21 cellular contexts compared by ENCODE assay signal in genomic region chr16:49672753-49673152, GRCh38.
DNase-seq lines count a peak whose midpoint lies in the region; ATAC-seq, FAIRE-seq and TF ChIP-seq lines count a peak whose summit lies in the region.
"Had no signal": no experiment of that assay in that cellular context is flagged by ENCODE, and none has a peak within 500 bp of the region (broad histone marks: within the 10 kb centered on the region; RNA-seq: fewer than 3 reads in every experiment).

No MANE protein-coding gene starts in this region.

- no peak for FAIRE-seq in H1 (lab: Jason Lieb, UNC)
- FAIRE-seq: A549, GM19239, H54 had no signal

- H3K27me3 ChIP-seq in HCT116 (ENCODE audit: insufficient read depth, low read length), result no peaks in the 10 kb centered on the region
- H3K27me3 ChIP-seq in H1 (replicated peaks in 1 of 4; ENCODE audit: control insufficient read depth in 3 of 4, extremely low read depth in 1 of 4, insufficient read depth in 3 of 4, low read length in 3 of 4), result no peaks in the 10 kb centered on the region
- H3K27me3 ChIP-seq in Peyer's patch, result no peaks in the 10 kb centered on the region
- no peaks in the 10 kb centered on the region for H3K27me3 ChIP-seq in upper lobe of right lung
- H3K27me3 ChIP-seq: BE2C had no signal

- TF ChIP-seq EP300 in H1 (IDR thresholded peaks at IDR 0.05; ENCODE audit: borderline replicate concordance in 1 of 2, low read depth in 2 of 2, low read length in 2 of 2), result no peak

- WGBS in H1 (ENCODE audit: extremely low coverage in 1 of 2, insufficient coverage in 1 of 2, insufficient read length in 1 of 2, insufficient replicate concordance in 2 of 2, low coverage in 1 of 2, low lambda C conversion rate in 2 of 2, missing lambda C conversion rate in 1 of 2), 2 experiments, result 86% methylated on average over 11 of the region's 11 CpGs; no CpG with 5 or more reads in 1 of the 2 experiments

- no peak overlapping the region for H4K91ac ChIP-seq in H1 (replicated peaks; ENCODE audit: insufficient read length, low read length)

- H3K4me2 ChIP-seq in HCT116 (ENCODE audit: low read length), result no peak overlapping the region
- H3K4me2 ChIP-seq in H1 (ENCODE audit: insufficient read depth in 1 of 2, low read depth in 2 of 2, low read length in 2 of 2), result no peak overlapping the region
- H3K4me2 ChIP-seq: A549 had no signal

- TF ChIP-seq POLR2A in HCT116 (IDR thresholded peaks at IDR 0.05; ENCODE audit: borderline replicate concordance, extremely low read depth, insufficient read depth, insufficient read length) (no peak), H1 (IDR thresholded peaks at IDR 0.05; ENCODE audit: control extremely low read depth in 1 of 2, low read depth in 2 of 2, low read length in 2 of 2) (no peak), Peyer's patch (IDR thresholded peaks at IDR 0.05) (no peak)

- H4K5ac ChIP-seq in H1 (ENCODE audit: insufficient read length, low read depth, low read length), result no peak overlapping the region

- H3K9me3 ChIP-seq in HCT116 (ENCODE audit: control insufficient read depth in 1 of 2, insufficient read depth in 1 of 2, low read depth in 1 of 2, low read length in 2 of 2) (no peaks in the 10 kb centered on the region), H1 (ENCODE audit: insufficient read depth in 2 of 2, low read depth in 1 of 2, low read length in 1 of 2) (no peaks in the 10 kb centered on the region), Peyer's patch (no peaks in the 10 kb centered on the region), upper lobe of right lung (no peaks in the 10 kb centered on the region)
- H3K9me3 ChIP-seq: A549, BE2C had no signal

- H2AK5ac ChIP-seq in H1 (ENCODE audit: low read depth, low read length), result no peak overlapping the region

- no peaks in the 10 kb centered on the region for H3K4me1 ChIP-seq in HCT116 (ENCODE audit: control insufficient read depth in 1 of 2, insufficient read depth in 2 of 2, low read length in 2 of 2)
- H3K4me1 ChIP-seq in H1 (replicated peaks in 1 of 4; ENCODE audit: control insufficient read depth in 3 of 4, insufficient read depth in 4 of 4, low read length in 3 of 4), result no peaks in the 10 kb centered on the region
- H3K4me1 ChIP-seq in Peyer's patch, result no peaks in the 10 kb centered on the region
- no peaks in the 10 kb centered on the region for H3K4me1 ChIP-seq in upper lobe of right lung
- H3K4me1 ChIP-seq: A549 had no signal

- intact Hi-C loops in HCT116 (cut with micrococcal nuclease) (no loop called here), upper lobe of right lung (cut with DNase I) (no loop called here)

- H3K4me3 ChIP-seq in HCT116 (replicated peaks in 1 of 2; ENCODE audit: low read depth in 1 of 2, low read length in 2 of 2), result no peak overlapping the region
- no peak overlapping the region; a peak in 1 of 8 replicates for H3K4me3 ChIP-seq in H1 (ENCODE audit: extremely low read depth in 1 of 4, insufficient read depth in 2 of 4, low read depth in 3 of 4, low read length in 4 of 4)
- no peak overlapping the region for H3K4me3 ChIP-seq in Peyer's patch
- H3K4me3 ChIP-seq in upper lobe of right lung, result no peak overlapping the region
- H3K4me3 ChIP-seq: A549 had no signal

- H2BK12ac ChIP-seq in H1 (ENCODE audit: low read depth, low read length), result no peak overlapping the region

- H3K56ac ChIP-seq in H1 (replicated peaks; ENCODE audit: insufficient read length, low read depth, low read length), result no peak overlapping the region

- H3K23me2 ChIP-seq in H1 (ENCODE audit: low read depth, low read length), result no peaks in the 10 kb centered on the region

- 0 out of 6 replicates have a peak, but pooled peaks of 1 of the 3 experiments have one; percentile 23 for TF ChIP-seq CTCF in HCT116 (IDR thresholded peaks at IDR 0.05 in 2 of 3, conservative IDR thresholded peaks at IDR 0.05 in 1 of 3; ENCODE audit: borderline replicate concordance in 1 of 3, insufficient read depth in 1 of 3, low read depth in 2 of 3, low read length in 2 of 3)
- TF ChIP-seq CTCF in H1 (IDR thresholded peaks at IDR 0.05; ENCODE audit: control extremely low read depth in 1 of 3, insufficient read depth in 1 of 3, low read depth in 1 of 3, low read length in 3 of 3), result peak; percentile 14 to 27 (median 25); a peak in 3 of 4 replicates
- no peak for TF ChIP-seq CTCF in Peyer's patch (IDR thresholded peaks at IDR 0.05)
- TF ChIP-seq CTCF in upper lobe of right lung (IDR thresholded peaks at IDR 0.05), result no peak

- H3K9me2 ChIP-seq in HCT116 (ENCODE audit: insufficient read depth), result no peaks in the 10 kb centered on the region

- H3K9ac ChIP-seq in HCT116 (ENCODE audit: low read length) (no peak overlapping the region), H1 (replicated peaks in 1 of 4; ENCODE audit: extremely low read depth in 1 of 4, low read depth in 3 of 4, low read length in 3 of 4) (no peak overlapping the region)

- no peak overlapping the region for H3K23ac ChIP-seq in H1 (ENCODE audit: insufficient read length)

- no peak overlapping the region for H4K8ac ChIP-seq in H1 (ENCODE audit: extremely low read depth, insufficient read depth, low read length)

- no peak overlapping the region for H3K27ac ChIP-seq in HCT116 (ENCODE audit: low read depth, low read length)
- H3K27ac ChIP-seq in H1 (ENCODE audit: low read depth, low read length), result no peak overlapping the region
- H3K27ac ChIP-seq in Peyer's patch, result no peak overlapping the region
- no peak overlapping the region for H3K27ac ChIP-seq in upper lobe of right lung
- H3K27ac ChIP-seq: A549 had no signal

- peaks cover 11% of the 10 kb centered on the region for H3K79me1 ChIP-seq in H1 (ENCODE audit: low read depth, low read length)

- no peak overlapping the region for H3K4ac ChIP-seq in H1 (replicated peaks; ENCODE audit: insufficient read length, low read depth, low read length)

- no peaks in the 10 kb centered on the region for H3K36me3 ChIP-seq in HCT116 (ENCODE audit: control insufficient read depth in 1 of 2, insufficient read depth in 2 of 2, low read length in 2 of 2)
- no peaks in the 10 kb centered on the region for H3K36me3 ChIP-seq in H1 (ENCODE audit: control insufficient read depth in 2 of 4, insufficient read depth in 4 of 4, low read length in 3 of 4)
- H3K36me3 ChIP-seq in Peyer's patch, result no peaks in the 10 kb centered on the region
- H3K36me3 ChIP-seq in upper lobe of right lung, result no peaks in the 10 kb centered on the region
- H3K36me3 ChIP-seq: BE2C had no signal

- DNase-seq in COR-L47 (lab: John Stamatoyannopoulos, UW), result peak; percentile 80
- no peak for DNase-seq in HCT116 (ENCODE audit: low read depth, low spot score)
- peak; percentile 43 for DNase-seq in NCI-H526 treated with DMSO at 0.1 percent for 48 hours (lab: John Stamatoyannopoulos, UW)
- DNase-seq in H1 (ENCODE audit: low read depth in 1 of 2, low spot score in 2 of 2), result no peak
- no peak for DNase-seq in SHP77 treated with DMSO at 0.1 percent for 48 hours (lab: John Stamatoyannopoulos, UW)
- no peak for DNase-seq in Peyer's patch
- DNase-seq in upper lobe of right lung, result no peak
- no peak for DNase-seq in HPDE6-E6E7 (ENCODE audit: extremely low spot score)
- DNase-seq: BE2C, DMS79, HFFc6, IMR-90, NCI-H1105, NCI-H187 treated with DMSO at 0.1 percent for 48 hours, NCI-H446, NCI-H82, OCI-M1 had no signal

- no peak overlapping the region for H2AFZ ChIP-seq in HCT116 (ENCODE audit: low read depth, low read length, poor library complexity, severe bottlenecking)
- no peak overlapping the region for H2AFZ ChIP-seq in H1 (ENCODE audit: low read length)

- H2BK15ac ChIP-seq in H1 (ENCODE audit: low read length), result no peak overlapping the region

- no peaks in the 10 kb centered on the region for H4K20me1 ChIP-seq in HCT116 (ENCODE audit: insufficient read depth)
- H4K20me1 ChIP-seq in H1 (replicated peaks in 1 of 2; ENCODE audit: control insufficient read depth in 1 of 2, insufficient read depth in 2 of 2, low read length in 2 of 2), result peaks cover 0 to 5% of the 10 kb centered on the region in 2 experiments

- H3K14ac ChIP-seq in H1 (ENCODE audit: insufficient read length), result no peak overlapping the region

- ATAC-seq in HCT116 (peak; percentile 52; the same call in 1 of the 2 replicates), upper lobe of right lung (no peak)
- ATAC-seq: Right ventricle myocardium inferior had no signal

- H3K18ac ChIP-seq in H1 (ENCODE audit: extremely low read depth, low read length), result no peak overlapping the region

- no peak overlapping the region for H2BK120ac ChIP-seq in H1 (replicated peaks; ENCODE audit: low read depth, low read length)

- H2BK5ac ChIP-seq in H1 (ENCODE audit: low read depth, low read length), result 0 out of 2 replicates have a peak overlapping the region, but pooled peaks have one; percentile 24

- POLR2A ChIA-PET in HCT116 (lab: Charles Lee), result no interaction called here
- POLR2A ChIA-PET in H1 (lab: Charles Lee; ENCODE audit: partially characterized antibody), result no interaction called here

- CTCF ChIA-PET in HCT116 (lab: Charles Lee), result no interaction called here
- CTCF ChIA-PET in H1 (lab: Charles Lee; ENCODE audit: partially characterized antibody), result interaction anchor here (0.6 to 1.3 kb wide), 4 partner anchors 14 to 148 kb away, joined by 3 read pairs; no protein-coding TSS in a partner anchor

- no peak overlapping the region for H2BK20ac ChIP-seq in H1 (ENCODE audit: low read length)

- RAD21 ChIA-PET in HCT116 (lab: Charles Lee; ENCODE audit: low non-redundant PET in 1 of 2, low total read pairs in 2 of 2, uncharacterized antibody in 2 of 2, unreplicated experiment in 2 of 2), result no interaction called here

- BruUV-seq in HCT116 (replicated peaks; lab: Mats Ljungman, UMichigan), result no TSS peak

- TF ChIP-seq RAD21 in HCT116 (IDR thresholded peaks at IDR 0.05; ENCODE audit: low read depth) (no peak), H1 (IDR thresholded peaks at IDR 0.05 in 1 of 2, conservative IDR thresholded peaks at IDR 0.05 in 1 of 2; ENCODE audit: low read depth in 2 of 2, low read length in 2 of 2) (peak in 1 of 2 experiments; percentile 33; a peak in 1 of 4 replicates)

- no peaks in the 10 kb centered on the region for H3K79me2 ChIP-seq in HCT116 (ENCODE audit: insufficient read depth, low read length)
- H3K79me2 ChIP-seq in H1 (ENCODE audit: control insufficient read depth in 1 of 2, insufficient read depth in 2 of 2, low read length in 2 of 2), result peaks cover 0 to 6% of the 10 kb centered on the region in 2 experiments; a peak in 1 of 4 replicates

TF ChIP-seq in HCT116, 20 proteins besides CTCF, POLR2A, EP300 and RAD21 (continues in another document):
- TF ChIP-seq EZH2 (IDR thresholded peaks at IDR 0.05) (no peak), TCF7L2 (IDR thresholded peaks at IDR 0.05; ENCODE audit: borderline replicate concordance, extremely low read depth, insufficient read depth, insufficient read length) (no peak), ZFX (IDR thresholded peaks at IDR 0.05) (no peak), EGR1 (IDR thresholded peaks at IDR 0.05; ENCODE audit: low read depth) (no peak)

TF ChIP-seq in H1, 55 proteins besides CTCF, POLR2A, EP300 and RAD21 (continues in another document):
- no peak for TF ChIP-seq RXRA (IDR thresholded peaks at IDR 0.05; ENCODE audit: insufficient read depth, low read depth, low read length)

Comparison
In these comparisons a context has a peak if more than half of its experiments do, and no peak if none do; other contexts are left out.
1. DNase-seq: peak in COR-L47 (single experiment) and NCI-H526 treated with DMSO at 0.1 percent for 48 hours (single experiment); none in HCT116 (single experiment), H1 (0 of 2), SHP77 treated with DMSO at 0.1 percent for 48 hours (single experiment), Peyer's patch (0 of 3), upper lobe of right lung (single experiment) and HPDE6-E6E7 (single experiment).
2. CTCF ChIP-seq: peak in H1 (3 of 3); none in Peyer's patch (0 of 6) and upper lobe of right lung (single experiment).